ENCODE assay signal across 10 cellular contexts in the genomic region with DNA sequence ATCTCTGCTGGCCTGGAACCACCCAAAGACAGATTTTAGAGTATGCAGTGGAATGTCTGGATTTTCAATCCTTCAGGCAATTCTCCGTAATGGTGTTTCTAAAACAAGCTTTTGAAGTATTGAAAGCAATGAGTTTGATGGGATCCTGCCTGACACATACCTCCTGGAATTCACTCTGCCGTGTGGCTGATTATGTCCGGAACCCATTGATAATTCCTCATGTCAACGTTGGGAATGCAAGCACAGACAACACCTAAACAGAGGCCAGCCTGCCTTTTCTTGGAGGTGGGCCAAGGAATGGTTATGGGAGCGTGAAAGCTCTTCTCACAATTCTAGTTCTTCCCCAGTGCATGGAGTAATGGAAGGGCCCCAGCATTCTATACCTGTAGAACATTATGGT.
DNase-seq lines count a peak whose midpoint lies in the region; ATAC-seq and TF ChIP-seq lines count a peak whose summit lies in the region.
"Had no signal": no experiment of that assay in that cellular context is flagged by ENCODE, and none has a peak within 500 bp of the region (broad histone marks: within the 10 kb centered on the region; RNA-seq: fewer than 3 reads in every experiment).

No MANE protein-coding gene starts in this region.

- WGBS in psoas muscle, 3 donors, result 51 to 68% (median 56%) methylated on average over 5 of the region's 5 CpGs

- H3K27me3 ChIP-seq in SJSA1 (replicated peaks) (no peaks in the 10 kb centered on the region), psoas muscle (ENCODE audit: insufficient read depth in 3 of 3, low read length in 2 of 3) (no peaks in the 10 kb centered on the region)

- H3K4me1 ChIP-seq in SJSA1 (replicated peaks) (peaks cover 46% of the 10 kb centered on the region), psoas muscle (no peaks in the 10 kb centered on the region)

- H3K4me3 ChIP-seq in SJSA1, result no peak overlapping the region
- H3K4me3 ChIP-seq in psoas muscle, result no peak overlapping the region

- H3K9me3 ChIP-seq in SJSA1 (replicated peaks), result no peaks in the 10 kb centered on the region
- H3K9me3 ChIP-seq in psoas muscle, result no peaks in the 10 kb centered on the region

- H3K27ac ChIP-seq in SJSA1 (peak overlapping the region; percentile 73), psoas muscle (no peak overlapping the region)

- ATAC-seq in left ventricle myocardium superior (peak; percentile 66), GM21515 (IDR thresholded peaks at IDR 0.05; ENCODE audit: unreplicated experiment) (no peak), psoas muscle (no peak), HG03108 (IDR thresholded peaks at IDR 0.05; ENCODE audit: unreplicated experiment) (no peak)
- ATAC-seq: activated T-cell treated with anti-CD3 and anti-CD28 coated beads, Interleukin-2, amount 50 U/mL, for 4 hours had no signal

- intact Hi-C loops in left ventricle myocardium superior (cut with micrococcal nuclease) (no loop called here), psoas muscle (cut with DNase I) (no loop called here)

- DNase-seq in AG08395 (ENCODE audit: low spot score), result peak; percentile 41
- peak; percentile 84 for DNase-seq in GM04503 (ENCODE audit: low read depth)
- peak; percentile 79 for DNase-seq in SJSA1 (ENCODE audit: low read depth in 1 of 2, low spot score in 2 of 2)
- DNase-seq in left ventricle myocardium superior, result no peak
- DNase-seq in effector CD4-positive, alpha-beta T cell, result no peak
- DNase-seq in psoas muscle, result no peak
- DNase-seq: activated T-cell treated with anti-CD3 and anti-CD28 coated beads, Interleukin-2, amount 50 U/mL, for 4 hours; NCI-H187 had no signal

- no peak for TF ChIP-seq CTCF in psoas muscle (IDR thresholded peaks at IDR 0.05)

- H3K36me3 ChIP-seq in SJSA1 (no peaks in the 10 kb centered on the region), psoas muscle (ENCODE audit: insufficient read depth in 1 of 2, low read depth in 1 of 2) (no peaks in the 10 kb centered on the region)

Comparison
In these comparisons a context has a peak if more than half of its experiments do, and no peak if none do; other contexts are left out.
1. DNase-seq: peak in AG08395 (single experiment), GM04503 (single experiment) and SJSA1 (2 of 2); none in left ventricle myocardium superior (single experiment), effector CD4-positive, alpha-beta T cell (single experiment) and psoas muscle (0 of 2).